ENCODE assay signal across 8 cellular contexts in the genomic region with DNA sequence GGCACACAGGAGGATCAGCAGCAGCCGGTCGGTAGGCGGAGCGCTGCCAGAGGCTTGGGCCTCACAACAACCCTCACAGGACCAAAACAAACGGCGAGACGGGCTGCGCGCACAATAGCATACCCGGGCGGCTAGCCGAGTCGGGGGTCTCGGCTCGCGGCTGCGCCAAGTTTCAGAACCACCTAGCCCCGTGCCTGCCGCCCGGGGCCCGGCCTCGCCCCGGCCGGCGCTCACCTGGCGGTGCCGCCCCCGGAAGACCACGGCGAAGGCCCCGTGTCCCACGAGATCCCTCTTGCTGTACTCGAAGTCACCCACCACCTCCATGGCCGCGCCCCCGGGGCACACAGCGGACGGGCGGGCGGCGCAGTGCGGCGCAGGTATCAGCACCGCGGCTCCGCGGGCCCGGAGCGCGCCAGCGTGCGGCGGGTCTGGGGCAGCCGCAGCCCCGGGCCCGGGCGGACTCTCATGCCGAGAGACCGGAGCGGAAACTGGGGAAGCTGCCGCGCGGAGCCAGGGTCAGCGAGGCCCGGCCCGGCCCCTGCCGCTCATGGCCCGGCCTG.
DNase-seq lines count a peak whose midpoint lies in the region; ATAC-seq and TF ChIP-seq lines count a peak whose summit lies in the region.

No MANE protein-coding gene starts in this region.

- DNase-seq in GM03348 (ENCODE audit: low spot score), result peak; percentile 88
- DNase-seq in NCI-H748 treated with DMSO at 0.1 percent for 48 hours (lab: John Stamatoyannopoulos, UW), result peak; percentile 59
- peak; percentile 32 for DNase-seq in activated T-cell treated with anti-CD3 and anti-CD28 coated beads for 24 hours (ENCODE audit: low read depth)
- DNase-seq in erythroblast (lab: John Stamatoyannopoulos, UW), result peak; percentile 75
- peak; percentile 72 for DNase-seq in midbrain (lab: John Stamatoyannopoulos, UW)
- DNase-seq in stimulated activated CD8-positive, alpha-beta memory T cell treated with anti-CD3 and anti-CD28 coated beads, Interleukin-2, amount 100 ng/mL, for 1 hour (ENCODE audit: low read depth in 2 of 2), result peak; percentile 3 to 26
- no peak for DNase-seq in NAMALWA (ENCODE audit: low spot score)

- TF ChIP-seq POLR2A in erythroblast (IDR thresholded peaks at IDR 0.05; ENCODE audit: low read length), result no peak

- peak; percentile 61 for ATAC-seq in HG02759 (IDR thresholded peaks at IDR 0.05; ENCODE audit: unreplicated experiment)
